ENCODE assay signal across 19 cellular contexts in genomic region chr12:67885370-67886169, GRCh38.
DNase-seq lines count a peak whose midpoint lies in the region; ATAC-seq, FAIRE-seq and TF ChIP-seq lines count a peak whose summit lies in the region.
"Had no signal": no experiment of that assay in that cellular context is flagged by ENCODE, and none has a peak within 500 bp of the region (broad histone marks: within the 10 kb centered on the region; RNA-seq: fewer than 3 reads in every experiment).

No MANE protein-coding gene starts in this region.

- no peak for ATAC-seq in GM23338
- ATAC-seq: stimulated activated naive CD8-positive, alpha-beta T cell treated with anti-CD3 and anti-CD28 coated beads, Interleukin-15, amount 100 ng/mL, for 72 hours had no signal

- no peaks in the 10 kb centered on the region for H3K36me3 ChIP-seq in GM23338 (ENCODE audit: insufficient read depth)
- no peaks in the 10 kb centered on the region for H3K36me3 ChIP-seq in spleen
- H3K36me3 ChIP-seq: adrenal gland had no signal

- no peaks in the 10 kb centered on the region for H3F3A ChIP-seq in GM23338 (replicated peaks; ENCODE audit: low read depth)

- H4K20me1 ChIP-seq in GM23338 (replicated peaks; ENCODE audit: insufficient read depth), result no peaks in the 10 kb centered on the region

- H3K9me3 Mint-ChIP-seq in GM23338, result no peaks in the 10 kb centered on the region
- H3K9me3 Mint-ChIP-seq: CD14-positive monocyte had no signal

- no peaks in the 10 kb centered on the region for H3K9me3 ChIP-seq in spleen
- H3K9me3 ChIP-seq: adrenal gland had no signal

- peak overlapping the region; percentile 30; the same call in 1 of the 2 replicates for H3K27ac Mint-ChIP-seq in GM23338
- H3K27ac Mint-ChIP-seq: activated T-helper 1 cell treated with anti-CD3 and anti-CD28 coated beads, Interleukin-12 subunit alpha, Interleukin-12 subunit beta, Interleukin-2, Interleukin-4 antibody, amounts not matched to agents 30 ng/mL and 10 ng/mL and 1 ng/mL, durations not matched to agents 14 hours and 24 hours and 36 hours; CD14-positive monocyte; stimulated activated naive CD8-positive, alpha-beta T cell treated with anti-CD3 and anti-CD28 coated beads, Interleukin-15, amount 100 ng/mL, for 72 hours had no signal

- H3K27ac ChIP-seq in GM23338 (ENCODE audit: low read depth), result no peak overlapping the region
- H3K27ac ChIP-seq in spleen, result no peak overlapping the region
- H3K27ac ChIP-seq: adrenal gland, HL-60 had no signal

- 51 to 71% (median 60%) methylated on average over 7 of the region's 7 CpGs for WGBS in spleen, 5 donors

- no peaks in the 10 kb centered on the region for H3K79me2 ChIP-seq in GM23338 (replicated peaks; ENCODE audit: insufficient read depth)

- no peaks in the 10 kb centered on the region for H3K9me2 ChIP-seq in GM23338 (ENCODE audit: insufficient read depth)

- peaks cover 31% of the 10 kb centered on the region for H3K4me1 Mint-ChIP-seq in GM23338
- H3K4me1 Mint-ChIP-seq: CD14-positive monocyte had no signal

- no peak for FAIRE-seq in frontal cortex (lab: Jason Lieb, UNC)
- FAIRE-seq: colon had no signal

- TF ChIP-seq CTCF in GM23338 (conservative IDR thresholded peaks at IDR 0.05; ENCODE audit: low read depth in 2 of 2) (no peak), spleen (IDR thresholded peaks at IDR 0.05 in 8 of 11, conservative IDR thresholded peaks at IDR 0.05 in 3 of 11) (no peak)

- H2AFZ ChIP-seq in GM23338, result peak overlapping the region; percentile 90

- no peak for TF ChIP-seq POLR2A in spleen (IDR thresholded peaks at IDR 0.05)

- no peak overlapping the region for H3K4me2 ChIP-seq in GM23338

- peaks cover 2% of the 10 kb centered on the region for H3K27me3 Mint-ChIP-seq in GM23338 (ENCODE audit: insufficient read depth, low read depth, poor library complexity)

- intact Hi-C loops in spleen (cut with DNase I; ENCODE audit: low total_unique reads), result no loop called here

- no peak overlapping the region for H3K4me3 Mint-ChIP-seq in GM23338
- H3K4me3 Mint-ChIP-seq: activated T-helper 1 cell treated with anti-CD3 and anti-CD28 coated beads, Interleukin-12 subunit alpha, Interleukin-12 subunit beta, Interleukin-2, Interleukin-4 antibody, amounts not matched to agents 30 ng/mL and 10 ng/mL and 1 ng/mL, durations not matched to agents 14 hours and 24 hours and 36 hours; CD14-positive monocyte; stimulated activated naive CD8-positive, alpha-beta T cell treated with anti-CD3 and anti-CD28 coated beads, Interleukin-15, amount 100 ng/mL, for 72 hours had no signal

- peaks cover 20% of the 10 kb centered on the region for H3K4me1 ChIP-seq in GM23338 (ENCODE audit: insufficient read depth)
- no peaks in the 10 kb centered on the region for H3K4me1 ChIP-seq in spleen
- H3K4me1 ChIP-seq: adrenal gland had no signal

- H3K4me3 ChIP-seq in GM23338, result no peak overlapping the region
- H3K4me3 ChIP-seq in spleen, result no peak overlapping the region
- H3K4me3 ChIP-seq: adrenal gland, lung had no signal

- H3K27me3 ChIP-seq in GM23338 (ENCODE audit: insufficient read depth), result no peaks in the 10 kb centered on the region
- H3K27me3 ChIP-seq in spleen (replicated peaks in 1 of 7), result no peaks in the 10 kb centered on the region
- H3K27me3 ChIP-seq: adrenal gland had no signal

- no peaks in the 10 kb centered on the region for H3K36me3 Mint-ChIP-seq in GM23338 (ENCODE audit: low read depth)
- H3K36me3 Mint-ChIP-seq: CD14-positive monocyte had no signal

- DNase-seq in GM23338 (ENCODE audit: low spot score) (no peak), astrocyte of the hippocampus (ENCODE audit: low read depth, low spot score) (peak; percentile 54), medulla oblongata (ENCODE audit: extremely low spot score) (peak; percentile 11), stromal cell of bone marrow (ENCODE audit: low read depth) (peak; percentile 9), frontal cortex (ENCODE audit: low spot score in 2 of 2) (no peak), spleen (no peak), NCI-H2081 (lab: John Stamatoyannopoulos, UW) (no peak)
- no peak for DNase-seq in activated CD4-positive, alpha-beta T cell treated with anti-CD3 and anti-CD28 coated beads for 1 hour
- DNase-seq: activated CD4-positive, alpha-beta T cell treated with anti-CD3 and anti-CD28 coated beads, Interleukin-2, amount 50 U/mL, for 48 hours; DND-41; NCI-H187; NCI-H510A; stimulated activated naive CD8-positive, alpha-beta T cell treated with anti-CD3 and anti-CD28 coated beads, Interleukin-15, amount 100 ng/mL, for 72 hours had no signal

TF ChIP-seq in GM23338, 12 proteins besides CTCF, POLR2A, EP300 and RAD21 (continues in another document):
- no peak for TF ChIP-seq ZNF114 (CRISPR knock-in tag; IDR thresholded peaks at IDR 0.05)
- TF ChIP-seq, protein P1, sequence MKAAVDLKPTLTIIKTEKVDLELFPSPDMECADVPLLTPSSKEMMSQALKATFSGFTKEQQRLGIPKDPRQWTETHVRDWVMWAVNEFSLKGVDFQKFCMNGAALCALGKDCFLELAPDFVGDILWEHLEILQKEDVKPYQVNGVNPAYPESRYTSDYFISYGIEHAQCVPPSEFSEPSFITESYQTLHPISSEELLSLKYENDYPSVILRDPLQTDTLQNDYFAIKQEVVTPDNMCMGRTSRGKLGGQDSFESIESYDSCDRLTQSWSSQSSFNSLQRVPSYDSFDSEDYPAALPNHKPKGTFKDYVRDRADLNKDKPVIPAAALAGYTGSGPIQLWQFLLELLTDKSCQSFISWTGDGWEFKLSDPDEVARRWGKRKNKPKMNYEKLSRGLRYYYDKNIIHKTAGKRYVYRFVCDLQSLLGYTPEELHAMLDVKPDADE (IDR thresholded peaks at IDR 0.05), result no peak
- no peak for TF ChIP-seq EZH2 (IDR thresholded peaks at IDR 0.05; ENCODE audit: low read depth, unreplicated experiment)
- TF ChIP-seq POLR2AphosphoS5 (IDR thresholded peaks at IDR 0.05; ENCODE audit: low read depth), result no peak
- no peak for TF ChIP-seq ZNF331 (CRISPR knock-in tag; IDR thresholded peaks at IDR 0.05; ENCODE audit: low read depth)
- TF ChIP-seq JUNB (IDR thresholded peaks at IDR 0.05; ENCODE audit: unreplicated experiment), result no peak
- TF ChIP-seq, protein P2, sequence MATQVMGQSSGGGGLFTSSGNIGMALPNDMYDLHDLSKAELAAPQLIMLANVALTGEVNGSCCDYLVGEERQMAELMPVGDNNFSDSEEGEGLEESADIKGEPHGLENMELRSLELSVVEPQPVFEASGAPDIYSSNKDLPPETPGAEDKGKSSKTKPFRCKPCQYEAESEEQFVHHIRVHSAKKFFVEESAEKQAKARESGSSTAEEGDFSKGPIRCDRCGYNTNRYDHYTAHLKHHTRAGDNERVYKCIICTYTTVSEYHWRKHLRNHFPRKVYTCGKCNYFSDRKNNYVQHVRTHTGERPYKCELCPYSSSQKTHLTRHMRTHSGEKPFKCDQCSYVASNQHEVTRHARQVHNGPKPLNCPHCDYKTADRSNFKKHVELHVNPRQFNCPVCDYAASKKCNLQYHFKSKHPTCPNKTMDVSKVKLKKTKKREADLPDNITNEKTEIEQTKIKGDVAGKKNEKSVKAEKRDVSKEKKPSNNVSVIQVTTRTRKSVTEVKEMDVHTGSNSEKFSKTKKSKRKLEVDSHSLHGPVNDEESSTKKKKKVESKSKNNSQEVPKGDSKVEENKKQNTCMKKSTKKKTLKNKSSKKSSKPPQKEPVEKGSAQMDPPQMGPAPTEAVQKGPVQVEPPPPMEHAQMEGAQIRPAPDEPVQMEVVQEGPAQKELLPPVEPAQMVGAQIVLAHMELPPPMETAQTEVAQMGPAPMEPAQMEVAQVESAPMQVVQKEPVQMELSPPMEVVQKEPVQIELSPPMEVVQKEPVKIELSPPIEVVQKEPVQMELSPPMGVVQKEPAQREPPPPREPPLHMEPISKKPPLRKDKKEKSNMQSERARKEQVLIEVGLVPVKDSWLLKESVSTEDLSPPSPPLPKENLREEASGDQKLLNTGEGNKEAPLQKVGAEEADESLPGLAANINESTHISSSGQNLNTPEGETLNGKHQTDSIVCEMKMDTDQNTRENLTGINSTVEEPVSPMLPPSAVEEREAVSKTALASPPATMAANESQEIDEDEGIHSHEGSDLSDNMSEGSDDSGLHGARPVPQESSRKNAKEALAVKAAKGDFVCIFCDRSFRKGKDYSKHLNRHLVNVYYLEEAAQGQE (IDR thresholded peaks at IDR 0.05; ENCODE audit: unreplicated experiment), result no peak
- no peak for TF ChIP-seq EZH2phosphoT487 (IDR thresholded peaks at IDR 0.05; ENCODE audit: unreplicated experiment)
- TF ChIP-seq STAT1 (IDR thresholded peaks at IDR 0.05; ENCODE audit: unreplicated experiment), result no peak

Comparison
In these comparisons a context has a peak if more than half of its experiments do, and no peak if none do; other contexts are left out.
1. DNase-seq: peak in astrocyte of the hippocampus (single experiment), medulla oblongata (single experiment) and stromal cell of bone marrow (single experiment); none in GM23338 (single experiment), frontal cortex (0 of 2), spleen (single experiment), activated CD4-positive, alpha-beta T cell treated with anti-CD3 and anti-CD28 coated beads for 1 hour (single experiment) and NCI-H2081 (0 of 2).